ENCODE assay signal across 19 cellular contexts in the genomic region with DNA sequence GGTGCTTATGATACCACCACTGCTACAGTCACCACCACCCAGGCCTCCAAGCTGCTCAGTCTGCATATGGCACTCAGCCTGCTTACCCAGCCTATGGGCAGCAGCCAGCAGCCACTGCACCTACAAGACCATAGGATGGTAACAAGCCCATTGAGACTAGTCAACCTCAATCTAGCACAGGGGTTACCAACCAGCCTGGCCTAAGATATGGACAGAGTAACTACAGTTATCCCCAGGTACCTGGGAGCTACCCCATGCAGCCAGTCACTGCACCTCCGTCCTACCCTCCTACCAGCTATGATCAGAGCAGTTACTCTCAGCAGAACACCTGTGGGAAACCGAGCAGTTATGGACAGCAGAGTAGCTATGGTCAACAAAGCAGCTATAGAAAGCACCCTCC. TPM values are rescaled to one million over a fixed set of nuclear protein-coding genes. Genes with fewer than 3 reads are reported as not detected.
DNase-seq lines count a peak whose midpoint lies in the region; ATAC-seq and TF ChIP-seq lines count a peak whose summit lies in the region.
"Had no signal": no experiment of that assay in that cellular context is flagged by ENCODE, and none has a peak within 500 bp of the region (broad histone marks: within the 10 kb centered on the region; RNA-seq: fewer than 3 reads in every experiment).

No MANE protein-coding gene starts in this region.

- H3K27me3 Mint-ChIP-seq in natural killer cell treated with Interleukin-12 subunit alpha and Interleukin-12 subunit beta and Interleukin-15 and Interleukin-18, amount 100 ng/mL, for 72 hours = no peaks in the 10 kb centered on the region
- H3K27me3 Mint-ChIP-seq: CD4-positive, alpha-beta memory T cell had no signal

- CTCF ChIA-PET in Panc1 (lab: Charles Lee) = interaction anchor here (0.6 kb wide), 1 partner anchor 42 kb away, joined by 3 read pairs; no protein-coding TSS in a partner anchor

- DNase-seq in activated naive CD4-positive, alpha-beta T cell treated with anti-CD3 and anti-CD28 coated beads, Interleukin-2, amount 50 U/mL, for 72 hours (ENCODE audit: low spot score in 2 of 2) = no peak
- no peak for DNase-seq in activated naive CD4-positive, alpha-beta T cell treated with anti-CD3 and anti-CD28 coated beads, Interleukin-2, amount 50 U/mL, for 16 hours
- no peak for DNase-seq in Panc1 (ENCODE audit: low read depth, low spot score)
- DNase-seq in natural killer cell treated with Interleukin-12 subunit alpha and Interleukin-12 subunit beta and Interleukin-15 and Interleukin-18, amount 100 ng/mL, for 72 hours (ENCODE audit: low spot score) = no peak
- DNase-seq in anterior cingulate cortex (lab: John Stamatoyannopoulos, UW) = no peak
- no peak for DNase-seq in NCI-H2227 treated with DMSO at 0.1 percent for 48 hours (lab: John Stamatoyannopoulos, UW)
- DNase-seq in medulla oblongata (ENCODE audit: extremely low spot score) = no peak
- DNase-seq: 8988T, DMS153, DMS79 treated with DMSO at 0.1 percent for 48 hours, GF-D8, GOT3, H7, HFFc6 had no signal

- no TSS peak for BruUV-seq in Panc1 (replicated peaks; lab: Mats Ljungman, UMichigan)

- H3K4me3 Mint-ChIP-seq in natural killer cell treated with Interleukin-12 subunit alpha and Interleukin-12 subunit beta and Interleukin-15 and Interleukin-18, amount 100 ng/mL, for 72 hours = no peak overlapping the region
- H3K4me3 Mint-ChIP-seq: CD14-positive monocyte; CD4-positive, alpha-beta memory T cell; HFFc6 had no signal

- intact Hi-C loops in Panc1 (cut with micrococcal nuclease; ENCODE audit: unreplicated experiment) = loop anchor here (10.0 kb wide), 2 partner anchors 64 to 184 kb away; no protein-coding TSS in a partner anchor

- no peaks in the 10 kb centered on the region for H3K9me3 Mint-ChIP-seq in activated naive CD4-positive, alpha-beta T cell treated with anti-CD3 and anti-CD28 coated beads, Interleukin-2, amount 50 U/mL, for 72 hours
- no peaks in the 10 kb centered on the region for H3K9me3 Mint-ChIP-seq in natural killer cell treated with Interleukin-12 subunit alpha and Interleukin-12 subunit beta and Interleukin-15 and Interleukin-18, amount 100 ng/mL, for 72 hours
- H3K9me3 Mint-ChIP-seq: CD14-positive monocyte; CD4-positive, alpha-beta memory T cell; HFFc6 had no signal

- no peaks in the 10 kb centered on the region for H3K36me3 Mint-ChIP-seq in activated naive CD4-positive, alpha-beta T cell treated with anti-CD3 and anti-CD28 coated beads, Interleukin-2, amount 50 U/mL, for 72 hours
- H3K36me3 Mint-ChIP-seq in natural killer cell treated with Interleukin-12 subunit alpha and Interleukin-12 subunit beta and Interleukin-15 and Interleukin-18, amount 100 ng/mL, for 72 hours = no peaks in the 10 kb centered on the region
- H3K36me3 Mint-ChIP-seq: CD14-positive monocyte; CD4-positive, alpha-beta memory T cell had no signal

- no peaks in the 10 kb centered on the region for H3K9me3 ChIP-seq in Panc1 (ENCODE audit: control insufficient read depth, insufficient read depth, low read depth, low read length)
- H3K9me3 ChIP-seq: BLaER1 had no signal

- no peaks in the 10 kb centered on the region for H3K27me3 ChIP-seq in Panc1 (ENCODE audit: control insufficient read depth, insufficient read depth, low read length)
- H3K27me3 ChIP-seq: BLaER1 had no signal

- in situ Hi-C loops in Panc1 (cut with HindIII; ENCODE audit: low pct_unique_long_range_greater_than_20kb, low sequenced_read_pairs) = no loop called here

- POLR2A ChIA-PET in Panc1 (lab: Charles Lee) = no interaction called here

- no peak overlapping the region for H3K4me3 ChIP-seq in Panc1 (ENCODE audit: low read depth in 2 of 2, low read length in 2 of 2)
- H3K4me3 ChIP-seq: BLaER1 had no signal

- H3K4me1 Mint-ChIP-seq in natural killer cell treated with Interleukin-12 subunit alpha and Interleukin-12 subunit beta and Interleukin-15 and Interleukin-18, amount 100 ng/mL, for 72 hours (ENCODE audit: low read depth in 2 of 2) = peaks cover 0 to 9% of the 10 kb centered on the region in 2 donors
- H3K4me1 Mint-ChIP-seq: CD4-positive, alpha-beta memory T cell had no signal

- no peak overlapping the region for H3K27ac Mint-ChIP-seq in activated naive CD4-positive, alpha-beta T cell treated with anti-CD3 and anti-CD28 coated beads, Interleukin-2, amount 50 U/mL, for 72 hours
- no peak overlapping the region for H3K27ac Mint-ChIP-seq in natural killer cell treated with Interleukin-12 subunit alpha and Interleukin-12 subunit beta and Interleukin-15 and Interleukin-18, amount 100 ng/mL, for 72 hours
- H3K27ac Mint-ChIP-seq: CD14-positive monocyte, HFFc6 had no signal

- H3K27ac ChIP-seq in Panc1 (ENCODE audit: low read length) = no peak overlapping the region
- H3K27ac ChIP-seq: BLaER1, HL-60 had no signal

- no peaks in the 10 kb centered on the region for H3K36me3 ChIP-seq in Panc1 (ENCODE audit: control insufficient read depth, insufficient read depth, low read length)
- H3K36me3 ChIP-seq: BLaER1 had no signal

- ATAC-seq in activated naive CD4-positive, alpha-beta T cell treated with anti-CD3 and anti-CD28 coated beads, Interleukin-2, amount 50 U/mL, for 72 hours = peak; percentile 24 to 26
- 0 out of 2 replicates have a peak, but pooled peaks have one; percentile 38 for ATAC-seq in Panc1
- peak; percentile 49 to 61 for ATAC-seq in natural killer cell treated with Interleukin-12 subunit alpha and Interleukin-12 subunit beta and Interleukin-15 and Interleukin-18, amount 100 ng/mL, for 72 hours
- ATAC-seq: HCT116 had no signal

- no peak for TF ChIP-seq CTCF in Panc1 (IDR thresholded peaks at IDR 0.05)

- H3K4me1 ChIP-seq in Panc1 (ENCODE audit: control insufficient read depth, insufficient read depth, low read length) = no peaks in the 10 kb centered on the region

RNA-seq across cellular contexts. Expression of a gene that starts 55.1 kb away (rescaled TPM):
- total RNA-seq in activated naive CD4-positive, alpha-beta T cell treated with anti-CD3 and anti-CD28 coated beads, Interleukin-2, amount 50 U/mL, for 72 hours = 1 to 10 TPM; 5.1 to 5.7 TPM
- 10.5 TPM for total RNA-seq in Panc1 (2021; ENCODE audit: unreplicated experiment)
- polyA plus RNA-seq in Panc1 (2012; ENCODE audit: insufficient read length) = 8.0 TPM
- total RNA-seq in natural killer cell treated with Interleukin-12 subunit alpha and Interleukin-12 subunit beta and Interleukin-15 and Interleukin-18, amount 100 ng/mL, for 72 hours = 1 to 10 TPM; 4.8 to 6.8 TPM
